ENCODE assay signal across 19 cellular contexts in the genomic region with DNA sequence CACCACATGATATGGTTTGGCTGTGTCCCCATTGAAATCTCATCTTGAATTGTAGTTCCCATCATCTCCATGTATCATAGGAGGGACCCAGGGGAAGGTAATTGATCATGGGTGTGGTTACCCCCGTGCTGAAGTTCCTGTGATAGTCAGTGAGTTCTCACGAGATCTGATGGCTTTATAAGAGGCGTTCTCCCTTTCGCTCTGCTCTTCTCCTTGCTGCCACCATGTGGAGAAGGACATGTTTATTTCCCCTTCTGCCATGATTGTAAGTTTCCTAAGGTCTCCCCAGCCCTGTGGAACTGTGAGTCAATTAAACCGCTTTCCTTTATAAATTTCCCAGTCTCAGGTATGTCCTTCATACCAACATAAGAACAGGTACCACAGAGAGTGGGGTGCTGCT. TPM values are rescaled to one million over a fixed set of nuclear protein-coding genes. Genes with fewer than 3 reads are reported as not detected.
DNase-seq lines count a peak whose midpoint lies in the region; ATAC-seq and TF ChIP-seq lines count a peak whose summit lies in the region.
"Had no signal": no experiment of that assay in that cellular context is flagged by ENCODE, and none has a peak within 500 bp of the region (broad histone marks: within the 10 kb centered on the region; RNA-seq: fewer than 3 reads in every experiment).

No MANE protein-coding gene starts in this region.

- no peaks in the 10 kb centered on the region for H3K4me1 ChIP-seq in foreskin keratinocyte
- H3K4me1 ChIP-seq: HAP-1, heart left ventricle, tibial nerve had no signal

- CTCF ChIA-PET in GM10248 (lab: Yijun Ruan, JAX) = interaction anchor here (1.0 kb wide), 1 partner anchor 12 kb away, joined by 3 read pairs; no protein-coding TSS in a partner anchor

- TF ChIP-seq CTCF in HFF-Myc (IDR thresholded peaks at IDR 0.05; ENCODE audit: low read depth, low read length, missing control alignments) (peak; percentile 11), foreskin keratinocyte (conservative IDR thresholded peaks at IDR 0.05) (peak; percentile 43), GM10248 (IDR thresholded peaks at IDR 0.05; ENCODE audit: control extremely low read depth, extremely low read depth, low read depth, missing control alignments) (no peak)

- ATAC-seq in foreskin keratinocyte (no peak), HG03469 (IDR thresholded peaks at IDR 0.05; ENCODE audit: unreplicated experiment) (no peak)
- ATAC-seq in stimulated activated naive CD8-positive, alpha-beta T cell treated with anti-CD3 and anti-CD28 coated beads, Interleukin-15, Interleukin-2, amounts not matched to agents 100 U/mL and 50 U/mL, for 24 hours = no peak
- ATAC-seq: activated T-cell treated with anti-CD3 and anti-CD28 coated beads, Interleukin-2, amount 50 U/mL, for 4 hours; heart left ventricle; stimulated activated memory B cell treated with anti-CD40 and anti-IgM and Interleukin-4, amounts not matched to agents 10 μg/mL and 1 μg/mL and 100 μg/mL, for 72 hours had no signal

- POLR2A ChIA-PET in GM10248 (lab: Yijun Ruan, JAX) = no interaction called here

- H3K27me3 ChIP-seq in foreskin keratinocyte = no peaks in the 10 kb centered on the region
- H3K27me3 ChIP-seq: heart left ventricle, tibial nerve had no signal

- DNase-seq in DMS 273 (lab: John Stamatoyannopoulos, UW; ENCODE audit: unreplicated experiment) (peak; percentile 24), DMS 273 treated with DMSO at 0.1 percent for 48 hours (lab: John Stamatoyannopoulos, UW) (no peak), HFF-Myc (ENCODE audit: extremely low read depth, low read depth) (no peak), RPMI7951 (ENCODE audit: low read depth) (peak; percentile 55), foreskin keratinocyte (no peak), GM10248 (ENCODE audit: extremely low spot score) (no peak)
- no peak for DNase-seq in stimulated activated naive CD8-positive, alpha-beta T cell treated with anti-CD3 and anti-CD28 coated beads, Interleukin-15, Interleukin-2, amounts not matched to agents 100 U/mL and 50 U/mL, for 24 hours
- DNase-seq: 8988T; activated CD4-positive, alpha-beta memory T cell treated with anti-CD3 and anti-CD28 coated beads for 36 hours; activated T-cell treated with anti-CD3 and anti-CD28 coated beads, Interleukin-2, amount 50 U/mL, for 4 hours; C1 segment of cervical spinal cord; heart left ventricle; NCI-H2227 treated with DMSO at 0.1 percent for 48 hours; stimulated activated CD4-positive, alpha-beta T cell treated with anti-CD3 and anti-CD28 coated beads, Interleukin-12 subunit alpha, Interleukin-12 subunit beta, amount 100 ng/mL, for 4 hours had no signal

- no peak overlapping the region for H3K4me3 ChIP-seq in HFF-Myc (replicated peaks; ENCODE audit: low read depth, low read length)
- H3K4me3 ChIP-seq: HAP-1, heart left ventricle, tibial nerve had no signal

- no peak overlapping the region for H3K27ac ChIP-seq in foreskin keratinocyte
- H3K27ac ChIP-seq: heart left ventricle, tibial nerve had no signal

RNA-seq across cellular contexts. Expression of gene OSTN, which starts 21.9 kb away (rescaled TPM):
- total RNA-seq in RPMI7951 (2014; rRNA removed; shearing (Covaris generic)) = not detected in 2 replicates
- not detected in 2 replicates for total RNA-seq in foreskin keratinocyte
- polyA plus RNA-seq in foreskin keratinocyte = not detected in 2 replicates
- total RNA-seq: activated CD4-positive, alpha-beta memory T cell treated with anti-CD3 and anti-CD28 coated beads for 36 hours; activated T-cell treated with anti-CD3 and anti-CD28 coated beads, Interleukin-2, amount 50 U/mL, for 4 hours; mesenteric fat pad; tibial nerve had no signal
- polyA plus RNA-seq: heart left ventricle had no signal

Comparison
In these comparisons a context has a peak if more than half of its experiments do, and no peak if none do; other contexts are left out.
1. DNase-seq: peak in DMS 273 (single experiment) and RPMI7951 (single experiment); none in DMS 273 treated with DMSO at 0.1 percent for 48 hours (single experiment), HFF-Myc (single experiment), foreskin keratinocyte (0 of 2), stimulated activated naive CD8-positive, alpha-beta T cell treated with anti-CD3 and anti-CD28 coated beads, Interleukin-15, Interleukin-2, amounts not matched to agents 100 U/mL and 50 U/mL, for 24 hours (single experiment) and GM10248 (single experiment).